ENCODE assay signal across 10 cellular contexts in the genomic region with DNA sequence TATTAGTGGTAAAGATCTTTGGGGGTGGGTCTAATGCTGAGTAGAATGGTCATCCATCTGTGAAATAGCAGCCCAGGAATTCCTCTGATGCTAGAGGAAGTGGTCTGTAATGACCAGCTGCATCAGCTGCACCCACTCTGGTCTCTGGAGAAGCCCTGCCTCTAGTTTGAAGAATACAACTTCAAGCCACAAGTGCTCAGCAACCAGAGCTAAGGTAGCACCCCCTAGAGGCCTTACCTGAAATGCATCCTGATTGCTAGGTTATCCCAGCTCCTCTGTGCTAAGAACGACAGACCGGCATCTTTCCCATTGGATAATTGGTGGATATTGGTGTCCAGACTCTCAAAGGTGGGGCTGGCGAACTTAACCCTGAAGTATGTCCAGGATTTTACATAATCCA. TPM values are rescaled to one million over a fixed set of nuclear protein-coding genes. Genes with fewer than 3 reads are reported as not detected.
A peak's percentile ranks its signal among the peaks of the same experiment; 100 is the strongest.
DNase-seq lines count a peak whose midpoint lies in the region; ATAC-seq, FAIRE-seq and TF ChIP-seq lines count a peak whose summit lies in the region.
"Had no signal": no experiment of that assay in that cellular context is flagged by ENCODE, and none has a peak within 500 bp of the region (broad histone marks: within the 10 kb centered on the region; RNA-seq: fewer than 3 reads in every experiment).

No MANE protein-coding gene starts in this region.

- H3K9me3 ChIP-seq in astrocyte (ENCODE audit: insufficient read depth, low read depth, low read length) (no peaks in the 10 kb centered on the region), mucosa of descending colon (no peaks in the 10 kb centered on the region)

- TF ChIP-seq CTCF in astrocyte (IDR thresholded peaks at IDR 0.05; ENCODE audit: insufficient read depth, low read depth, low read length) (peak; percentile 16), mucosa of descending colon (IDR thresholded peaks at IDR 0.05) (peak; percentile 41)

- intact Hi-C loops in mucosa of descending colon (cut with DNase I, micrococcal nuclease) = no loop called here

- peak; percentile 23 for DNase-seq in Daoy (ENCODE audit: low read depth)
- DNase-seq in HT1080 (ENCODE audit: low read depth) = peak; percentile 20
- no peak for DNase-seq in astrocyte (ENCODE audit: low read depth)
- peak in 1 of 3 donors; percentile 53 for DNase-seq in mucosa of descending colon
- DNase-seq in ecto neural progenitor cell (ENCODE audit: low spot score) = no peak
- DNase-seq in NCI-H526 treated with DMSO at 0.1 percent for 48 hours (lab: John Stamatoyannopoulos, UW) = no peak
- no peak for DNase-seq in immature natural killer cell
- DNase-seq: NCI-H345 had no signal

- ATAC-seq in mucosa of descending colon (peak; percentile 56), HG02759 (IDR thresholded peaks at IDR 0.05; ENCODE audit: unreplicated experiment) (no peak)

- H3K79me2 ChIP-seq in astrocyte (ENCODE audit: insufficient read depth, low read length) = no peaks in the 10 kb centered on the region

- H3K27ac Mint-ChIP-seq in astrocyte (ENCODE audit: unreplicated experiment) = no peak overlapping the region
- H3K27ac Mint-ChIP-seq in immature natural killer cell = no peak overlapping the region
- H3K27ac Mint-ChIP-seq: activated T-helper 2 cell treated with anti-CD3 and anti-CD28 coated beads, Interferon-gamma antibody, Interleukin-2, Interleukin-4, amounts not matched to agents 10 μg/mL and 5 μg/mL and 100 μg/mL, durations not matched to agents 14 hours and 24 hours and 36 hours had no signal

- H3K36me3 Mint-ChIP-seq in astrocyte (ENCODE audit: low read depth, unreplicated experiment) (no peaks in the 10 kb centered on the region), immature natural killer cell (no peaks in the 10 kb centered on the region)

- H3K9ac ChIP-seq in astrocyte (ENCODE audit: low read length) = no peak overlapping the region

- H3K9me3 Mint-ChIP-seq in astrocyte (ENCODE audit: unreplicated experiment) (peaks cover 2% of the 10 kb centered on the region), immature natural killer cell (peaks cover 0 to 3% (median 0%) of the 10 kb centered on the region in 6 donors)
- H3K9me3 Mint-ChIP-seq: activated T-helper 2 cell treated with anti-CD3 and anti-CD28 coated beads, Interferon-gamma antibody, Interleukin-2, Interleukin-4, amounts not matched to agents 10 μg/mL and 5 μg/mL and 100 μg/mL, durations not matched to agents 14 hours and 24 hours and 36 hours had no signal

- H3K27me3 ChIP-seq in astrocyte (ENCODE audit: insufficient read depth, low read length) = no peaks in the 10 kb centered on the region

- H3K4me3 ChIP-seq in astrocyte (ENCODE audit: insufficient read depth, low read depth, low read length) (no peak overlapping the region), mucosa of descending colon (no peak overlapping the region)

- H3K4me1 Mint-ChIP-seq in astrocyte (ENCODE audit: low read depth, unreplicated experiment) = peaks cover 14% of the 10 kb centered on the region
- H3K4me1 Mint-ChIP-seq in immature natural killer cell = no peaks in the 10 kb centered on the region

- H3K36me3 ChIP-seq in astrocyte (ENCODE audit: insufficient read depth, low read length) = no peaks in the 10 kb centered on the region
- no peaks in the 10 kb centered on the region for H3K36me3 ChIP-seq in mucosa of descending colon (ENCODE audit: low read depth)

- no peak overlapping the region for H3K4me3 Mint-ChIP-seq in astrocyte (ENCODE audit: unreplicated experiment)
- H3K4me3 Mint-ChIP-seq in immature natural killer cell = no peak overlapping the region

- H3K4me2 ChIP-seq in astrocyte (ENCODE audit: low read length) = no peak overlapping the region

- H3K4me1 ChIP-seq in astrocyte (ENCODE audit: insufficient read depth, low read length) = no peaks in the 10 kb centered on the region
- no peaks in the 10 kb centered on the region for H3K4me1 ChIP-seq in mucosa of descending colon (ENCODE audit: low read depth)

- H3K27me3 Mint-ChIP-seq in astrocyte (ENCODE audit: low read depth, unreplicated experiment) (no peaks in the 10 kb centered on the region), immature natural killer cell (ENCODE audit: low read depth in 3 of 3) (peaks cover 1 to 4% (median 4%) of the 10 kb centered on the region in 3 donors)

- FAIRE-seq in astrocyte (lab: Jason Lieb, UNC) = no peak

- H2AFZ ChIP-seq in astrocyte (ENCODE audit: low read depth, low read length) = no peak overlapping the region

- H3K27ac ChIP-seq in astrocyte (ENCODE audit: low read depth, low read length) = no peak overlapping the region

- no peaks in the 10 kb centered on the region for H4K20me1 ChIP-seq in astrocyte (ENCODE audit: insufficient read depth, low read length)

RNA-seq across cellular contexts. Expression of a gene that starts 58.2 kb away (rescaled TPM):
- under 0.01 TPM in 1 of 2 replicates, not detected in the other for total RNA-seq in Daoy (2014; rRNA removed; shearing (Covaris generic))
- total RNA-seq in HT1080 (2014; rRNA removed; shearing (Covaris generic)) = not detected in 2 replicates
- not detected in 2 replicates for polyA plus RNA-seq in HT1080 (2015; cell fraction: cytosol; rRNA removed)
- not detected in 2 replicates for polyA plus RNA-seq in HT1080 (2015; cell fraction: nucleus; rRNA removed)
- total RNA-seq in astrocyte (not detected in 2 replicates), mucosa of descending colon (under 1 TPM in 2 of 3 donors, not detected in 1; 0.03 TPM)
- polyA plus RNA-seq in immature natural killer cell = not detected
- total RNA-seq: activated T-helper 2 cell treated with anti-CD3 and anti-CD28 coated beads, Interferon-gamma antibody, Interleukin-2, Interleukin-4, amounts not matched to agents 10 μg/mL and 5 μg/mL and 100 μg/mL, durations not matched to agents 14 hours and 24 hours and 36 hours had no signal

Comparison
In these comparisons a context has a peak if more than half of its experiments do, and no peak if none do; other contexts are left out.
1. DNase-seq: peak in Daoy (single experiment) and HT1080 (single experiment); none in astrocyte (single experiment), ecto neural progenitor cell (single experiment), NCI-H526 treated with DMSO at 0.1 percent for 48 hours (single experiment) and immature natural killer cell (0 of 3).